In the genomic region with DNA sequence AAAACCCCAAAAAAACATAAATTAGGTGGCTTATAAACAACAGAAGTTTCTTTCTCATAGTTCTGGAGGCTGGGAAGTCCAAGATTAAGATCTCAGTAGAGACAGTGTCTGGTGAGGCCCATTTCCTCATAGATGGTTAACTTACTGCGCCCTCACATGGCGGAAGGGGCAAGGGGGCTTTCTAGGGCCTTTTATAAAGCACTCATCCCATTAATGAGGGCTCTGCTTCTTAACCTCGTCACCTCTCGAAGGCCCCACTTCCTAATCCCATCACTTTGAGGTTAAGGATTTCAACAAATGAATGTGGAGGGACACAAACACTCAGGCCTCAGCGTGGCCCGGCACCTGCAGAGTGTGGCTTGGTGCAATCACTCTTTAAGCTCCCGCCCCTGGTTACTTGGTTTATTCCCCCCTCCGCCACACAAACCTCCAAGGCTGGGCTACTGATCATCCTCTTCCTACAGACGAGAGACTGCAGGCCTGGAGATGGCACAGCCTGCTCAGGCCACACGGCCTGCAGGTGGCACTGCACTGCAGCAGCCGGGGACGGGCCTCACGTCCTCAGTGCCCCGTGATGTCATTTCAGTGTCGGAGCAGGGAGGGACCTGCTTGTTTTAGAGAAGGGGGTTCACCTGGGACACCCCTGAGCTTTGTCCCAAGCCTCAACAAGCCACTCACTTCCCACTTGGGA, we compare ENCODE assay signal across 1 cellular context.
TF ChIP-seq lines count a peak whose summit lies in the region.
"Not testable (repeated sequence)": the region's sequence is repeated elsewhere in the genome, so short reads cannot be mapped to it uniquely, and the experiment has no call there.

No MANE protein-coding gene starts in this region.

TF ChIP-seq in K562, 482 proteins besides CTCF, POLR2A, EP300 and RAD21 (continued from another document):
- TF ChIP-seq, protein P1, sequence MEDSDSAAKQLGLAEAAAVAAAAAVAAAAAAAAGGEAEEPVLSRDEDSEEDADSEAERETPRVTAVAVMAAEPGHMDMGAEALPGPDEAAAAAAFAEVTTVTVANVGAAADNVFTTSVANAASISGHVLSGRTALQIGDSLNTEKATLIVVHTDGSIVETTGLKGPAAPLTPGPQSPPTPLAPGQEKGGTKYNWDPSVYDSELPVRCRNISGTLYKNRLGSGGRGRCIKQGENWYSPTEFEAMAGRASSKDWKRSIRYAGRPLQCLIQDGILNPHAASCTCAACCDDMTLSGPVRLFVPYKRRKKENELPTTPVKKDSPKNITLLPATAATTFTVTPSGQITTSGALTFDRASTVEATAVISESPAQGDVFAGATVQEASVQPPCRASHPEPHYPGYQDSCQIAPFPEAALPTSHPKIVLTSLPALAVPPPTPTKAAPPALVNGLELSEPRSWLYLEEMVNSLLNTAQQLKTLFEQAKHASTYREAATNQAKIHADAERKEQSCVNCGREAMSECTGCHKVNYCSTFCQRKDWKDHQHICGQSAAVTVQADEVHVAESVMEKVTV (CRISPR knock-in tag; IDR thresholded peaks at IDR 0.05), result peak; percentile 27; the same call in 1 of the 2 replicates
- peak; percentile 58 for TF ChIP-seq CREM (IDR thresholded peaks at IDR 0.05; ENCODE audit: low read depth)
- TF ChIP-seq MAZ (CRISPR knock-in tag; conservative IDR thresholded peaks at IDR 0.05 in 1 of 2, IDR thresholded peaks at IDR 0.05 in 1 of 2), result 0 out of 4 replicates have a peak, but pooled peaks of 1 of the 2 experiments have one; percentile 30
- TF ChIP-seq SMC3 (conservative IDR thresholded peaks at IDR 0.05; ENCODE audit: insufficient read depth, low read depth, low read length), result 0 out of 2 replicates have a peak, but pooled peaks have one; percentile 32
- TF ChIP-seq JUND (IDR thresholded peaks at IDR 0.05; ENCODE audit: borderline replicate concordance, low read depth, low read length), result peak; percentile 17; the same call in 1 of the 2 replicates
- TF ChIP-seq JUND (tag; IDR thresholded peaks at IDR 0.05; ENCODE audit: borderline replicate concordance, low read depth, low read length), result 0 out of 3 replicates have a peak, but pooled peaks have one; percentile 27
- TF ChIP-seq, protein P2, sequence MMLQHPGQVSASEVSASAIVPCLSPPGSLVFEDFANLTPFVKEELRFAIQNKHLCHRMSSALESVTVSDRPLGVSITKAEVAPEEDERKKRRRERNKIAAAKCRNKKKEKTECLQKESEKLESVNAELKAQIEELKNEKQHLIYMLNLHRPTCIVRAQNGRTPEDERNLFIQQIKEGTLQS (IDR thresholded peaks at IDR 0.05), result peak; percentile 39; the same call in 1 of the 2 replicates
- TF ChIP-seq, protein P2 (CRISPR knock-in tag; conservative IDR thresholded peaks at IDR 0.05), result not testable (repeated sequence)
